In the genomic region with DNA sequence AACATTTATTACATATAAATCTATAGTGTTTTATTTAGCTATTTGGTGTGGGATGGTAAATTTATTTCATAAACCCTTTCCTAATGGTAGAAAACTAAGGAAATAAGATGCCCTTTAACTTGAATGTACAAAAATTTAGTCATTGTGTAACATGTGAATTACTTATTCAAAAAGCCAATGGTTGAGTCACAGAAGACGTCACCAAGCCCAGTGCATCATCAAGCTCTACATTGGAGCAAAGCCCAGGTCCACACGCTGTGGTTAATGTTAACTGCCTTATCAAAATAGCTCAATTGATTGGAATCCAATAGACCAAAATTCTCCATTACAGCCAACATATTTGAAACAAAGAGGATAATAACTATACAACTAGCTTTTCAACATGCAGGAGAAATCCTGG, we compare ENCODE assay signal across 15 cellular contexts.
DNase-seq lines count a peak whose midpoint lies in the region; ATAC-seq and TF ChIP-seq lines count a peak whose summit lies in the region.
"Had no signal": no experiment of that assay in that cellular context is flagged by ENCODE, and none has a peak within 500 bp of the region (broad histone marks: within the 10 kb centered on the region; RNA-seq: fewer than 3 reads in every experiment).

No MANE protein-coding gene starts in this region.

- ATAC-seq in esophagus mucosa (no peak), HG02973 (IDR thresholded peaks at IDR 0.05; ENCODE audit: unreplicated experiment) (no peak)

- in situ Hi-C loops in astrocyte of the spinal cord (cut with HindIII; ENCODE audit: low sequenced_read_pairs): no loop called here

- H3K4me3 ChIP-seq in astrocyte of the spinal cord (ENCODE audit: low read depth, low read length): no peak overlapping the region
- H3K4me3 ChIP-seq in kidney epithelial cell (ENCODE audit: low read depth, low read length): no peak overlapping the region
- H3K4me3 ChIP-seq: right lobe of liver, tibial artery had no signal

- POLR2A ChIA-PET in HEK293T (lab: Yijun Ruan, JAX): no interaction called here

- TF ChIP-seq CTCF in astrocyte of the spinal cord (IDR thresholded peaks at IDR 0.05; ENCODE audit: low read depth, low read length) (no peak), kidney epithelial cell (IDR thresholded peaks at IDR 0.05; ENCODE audit: insufficient read depth, low read length, poor library complexity, severe bottlenecking) (no peak)

- DNase-seq in AG08395 (ENCODE audit: low spot score) (peak; percentile 54), HS-5 (ENCODE audit: low read depth) (peak; percentile 91), astrocyte of the spinal cord (ENCODE audit: low read depth, low spot score) (peak; percentile 94), kidney epithelial cell (ENCODE audit: low read depth) (peak; percentile 9), NCI-H1417 (lab: John Stamatoyannopoulos, UW) (no peak), HEK293T (ENCODE audit: extremely low spot score) (no peak)
- DNase-seq: activated CD4-positive, alpha-beta memory T cell treated with anti-CD3 and anti-CD28 coated beads, Interleukin-2, amount 10 ng/mL, durations not matched to agents 7 days and 5 days; dermis blood vessel endothelial cell; NCI-H1092 treated with DMSO at 0.1 percent for 48 hours; NK-92 treated with Interleukin-12 subunit alpha and Interleukin-12 subunit beta, amount 100 ng/mL, for 24 hours; right lobe of liver; SIG-M5; tibial artery had no signal

- no peaks in the 10 kb centered on the region for H3K27me3 ChIP-seq in kidney epithelial cell (ENCODE audit: control insufficient read depth, insufficient read depth, low read length)
- H3K27me3 ChIP-seq: right lobe of liver, tibial artery had no signal

- no peaks in the 10 kb centered on the region for H3K36me3 ChIP-seq in kidney epithelial cell (ENCODE audit: control insufficient read depth, insufficient read depth, low read length)
- H3K36me3 ChIP-seq: right lobe of liver, tibial artery had no signal

- CTCF ChIA-PET in HEK293T (lab: Yijun Ruan, JAX): no interaction called here

TF ChIP-seq in HEK293T, 16 proteins besides CTCF, POLR2A, EP300 and RAD21:
- TF ChIP-seq ZNF384 (IDR thresholded peaks at IDR 0.05) (no peak), FOXA1 (IDR thresholded peaks at IDR 0.05) (no peak), FOXK2 (IDR thresholded peaks at IDR 0.05) (no peak), ARNT (IDR thresholded peaks at IDR 0.05) (no peak), HDGF (IDR thresholded peaks at IDR 0.05; ENCODE audit: borderline replicate concordance) (no peak), LEF1 (IDR thresholded peaks at IDR 0.05; ENCODE audit: borderline replicate concordance) (no peak)
- TF ChIP-seq, protein P1, sequence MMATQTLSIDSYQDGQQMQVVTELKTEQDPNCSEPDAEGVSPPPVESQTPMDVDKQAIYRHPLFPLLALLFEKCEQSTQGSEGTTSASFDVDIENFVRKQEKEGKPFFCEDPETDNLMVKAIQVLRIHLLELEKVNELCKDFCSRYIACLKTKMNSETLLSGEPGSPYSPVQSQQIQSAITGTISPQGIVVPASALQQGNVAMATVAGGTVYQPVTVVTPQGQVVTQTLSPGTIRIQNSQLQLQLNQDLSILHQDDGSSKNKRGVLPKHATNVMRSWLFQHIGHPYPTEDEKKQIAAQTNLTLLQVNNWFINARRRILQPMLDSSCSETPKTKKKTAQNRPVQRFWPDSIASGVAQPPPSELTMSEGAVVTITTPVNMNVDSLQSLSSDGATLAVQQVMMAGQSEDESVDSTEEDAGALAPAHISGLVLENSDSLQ (IDR thresholded peaks at IDR 0.05): no peak

Comparison
In these comparisons a context has a peak if more than half of its experiments do, and no peak if none do; other contexts are left out.
1. DNase-seq: peak in AG08395 (single experiment), HS-5 (single experiment), astrocyte of the spinal cord (single experiment) and kidney epithelial cell (single experiment); none in NCI-H1417 (0 of 3) and HEK293T (single experiment).